ENCODE assay signal across 9 cellular contexts in the genomic region with DNA sequence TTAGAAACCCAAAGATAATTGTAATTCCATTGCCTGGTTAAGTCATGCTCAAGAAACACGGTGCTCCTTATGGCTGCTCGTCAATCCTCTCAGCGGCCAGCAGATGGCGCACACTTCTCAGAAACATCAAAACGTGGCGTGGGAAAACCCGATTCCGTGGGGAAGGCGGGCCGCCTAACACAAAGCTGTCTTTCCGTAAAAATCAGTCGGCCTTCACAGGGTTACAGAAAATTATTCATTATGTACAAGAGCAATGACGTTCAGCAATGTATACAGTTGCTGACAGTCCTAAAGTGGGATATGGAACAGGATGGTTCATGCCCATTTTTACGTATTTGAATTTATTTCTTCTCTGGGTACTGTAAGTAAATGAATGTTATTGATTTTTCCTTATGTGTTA.
DNase-seq lines count a peak whose midpoint lies in the region; ATAC-seq, FAIRE-seq and TF ChIP-seq lines count a peak whose summit lies in the region.
"Had no signal": no experiment of that assay in that cellular context is flagged by ENCODE, and none has a peak within 500 bp of the region (broad histone marks: within the 10 kb centered on the region; RNA-seq: fewer than 3 reads in every experiment).

No MANE protein-coding gene starts in this region.

- no peak overlapping the region for H3K14ac ChIP-seq in IMR-90 (replicated peaks; ENCODE audit: low read depth, low read length)

- peaks cover 0 to 6% (median 6%) of the 10 kb centered on the region in 3 donors for H3K4me1 Mint-ChIP-seq in CD8-positive, alpha-beta memory T cell
- peaks cover 6% of the 10 kb centered on the region for H3K4me1 Mint-ChIP-seq in activated naive CD8-positive, alpha-beta T cell treated with anti-CD3 and anti-CD28 coated beads for 36 hours

- DNase-seq in CD8-positive, alpha-beta memory T cell, result peak; percentile 17 to 53 (median 35)
- DNase-seq in IMR-90 (peak; percentile 71), SK-N-DZ (ENCODE audit: low spot score) (peak; percentile 75), cardiac muscle cell (ENCODE audit: low read depth in 1 of 2, low spot score in 1 of 2) (peak; percentile 70 to 87), posterior vena cava (ENCODE audit: low spot score) (peak; percentile 92), urothelium cell line (ENCODE audit: low spot score) (peak; percentile 63)
- peak; percentile 56 for DNase-seq in activated naive CD8-positive, alpha-beta T cell treated with anti-CD3 and anti-CD28 coated beads for 36 hours

- 0% methylated on average over 4 of the region's 14 CpGs; no CpG with 5 or more reads in 1 of the 2 experiments for WGBS in IMR-90 (ENCODE audit: extremely low coverage in 2 of 2, insufficient read length in 1 of 2), 2 experiments

- H3K9ac ChIP-seq in IMR-90 (ENCODE audit: low read depth, low read length), result no peak overlapping the region

- H4K91ac ChIP-seq in IMR-90 (ENCODE audit: insufficient read depth, low read depth, low read length), result no peak overlapping the region

- no peaks in the 10 kb centered on the region for H3K9me3 ChIP-seq in CD8-positive, alpha-beta memory T cell (ENCODE audit: low read length)
- H3K9me3 ChIP-seq in IMR-90 (ENCODE audit: control insufficient read depth, insufficient read depth, low read length) (no peaks in the 10 kb centered on the region), cardiac muscle cell (ENCODE audit: low read depth) (no peaks in the 10 kb centered on the region)

- H3K4me3 Mint-ChIP-seq in CD8-positive, alpha-beta memory T cell, result no peak overlapping the region
- no peak overlapping the region for H3K4me3 Mint-ChIP-seq in activated naive CD8-positive, alpha-beta T cell treated with anti-CD3 and anti-CD28 coated beads for 36 hours

- no peaks in the 10 kb centered on the region for H4K20me1 ChIP-seq in IMR-90 (ENCODE audit: insufficient read depth, low read length)

- no peak overlapping the region for H4K5ac ChIP-seq in IMR-90 (ENCODE audit: low read depth, low read length)

- no peak overlapping the region for H2BK20ac ChIP-seq in IMR-90 (ENCODE audit: low read depth, low read length)

- H2AK9ac ChIP-seq in IMR-90 (replicated peaks; ENCODE audit: low read depth, low read length, poor library complexity), result no peak overlapping the region

- H2BK120ac ChIP-seq in IMR-90 (ENCODE audit: low read depth, low read length), result no peak overlapping the region

- dilution Hi-C loops in IMR-90 (cut with HindIII; ENCODE audit: low sequenced_read_pairs, unreplicated experiment), result no loop called here

- peak overlapping the region; percentile 81 for H3K4me2 ChIP-seq in IMR-90 (ENCODE audit: low read depth, low read length)

- H2BK5ac ChIP-seq in IMR-90 (ENCODE audit: low read depth, low read length, poor library complexity, severe bottlenecking), result no peak overlapping the region

- no peak overlapping the region for H2BK15ac ChIP-seq in IMR-90 (ENCODE audit: low read depth, low read length)

- no peaks in the 10 kb centered on the region for H3K9me1 ChIP-seq in IMR-90 (ENCODE audit: insufficient read depth, low read length)

- no peak overlapping the region for H3K18ac ChIP-seq in IMR-90 (ENCODE audit: low read depth, low read length)

- H3K36me3 ChIP-seq in CD8-positive, alpha-beta memory T cell (ENCODE audit: insufficient read depth, low read length), result no peaks in the 10 kb centered on the region
- H3K36me3 ChIP-seq in IMR-90 (ENCODE audit: control insufficient read depth, insufficient read depth, low read length) (no peaks in the 10 kb centered on the region), cardiac muscle cell (no peaks in the 10 kb centered on the region)

- H3K23ac ChIP-seq in IMR-90 (ENCODE audit: low read depth, low read length), result no peak overlapping the region

- CTCF ChIA-PET in CD8-positive, alpha-beta memory T cell (lab: Charles Lee), result interaction anchor here (0.8 to 3.8 kb wide), 7 partner anchors 9 to 859 kb away, joined by 3 to 20 read pairs (median 5); no protein-coding TSS in a partner anchor
- CTCF ChIA-PET in IMR-90 (lab: Yijun Ruan, JAX), result interaction anchor here (0.6 to 2.6 kb wide), 10 partner anchors 7 to 925 kb away, joined by 3 to 16 read pairs (median 3); no protein-coding TSS in a partner anchor

- peak; percentile 77 for FAIRE-seq in urothelium cell line (lab: Jason Lieb, UNC)
- FAIRE-seq: colon had no signal

- no peaks in the 10 kb centered on the region for H3K27me3 ChIP-seq in CD8-positive, alpha-beta memory T cell (ENCODE audit: insufficient read depth, low read length, poor library complexity, severe bottlenecking)
- H3K27me3 ChIP-seq in IMR-90 (ENCODE audit: control insufficient read depth, insufficient read depth, low read length) (peaks cover 9% of the 10 kb centered on the region), cardiac muscle cell (peaks cover 13% of the 10 kb centered on the region)

- no peak overlapping the region for H3K4ac ChIP-seq in IMR-90 (ENCODE audit: low read depth, low read length)

- peak; percentile 45 for ATAC-seq in GM19351 (IDR thresholded peaks at IDR 0.05; ENCODE audit: unreplicated experiment)
- peak; percentile 82 for ATAC-seq in IMR-90 (ENCODE audit: low read depth)

- no peaks in the 10 kb centered on the region for H3K79me1 ChIP-seq in IMR-90 (ENCODE audit: low read depth in 1 of 2, low read length in 2 of 2)

- H3K36me3 Mint-ChIP-seq in CD8-positive, alpha-beta memory T cell, result no peaks in the 10 kb centered on the region
- H3K36me3 Mint-ChIP-seq in activated naive CD8-positive, alpha-beta T cell treated with anti-CD3 and anti-CD28 coated beads for 36 hours, result no peaks in the 10 kb centered on the region

- POLR2A ChIA-PET in CD8-positive, alpha-beta memory T cell (lab: Charles Lee), result no interaction called here
- POLR2A ChIA-PET in IMR-90 (lab: Charles Lee; ENCODE audit: unreplicated experiment), result no interaction called here

- peak; percentile 76 for TF ChIP-seq RAD21 in IMR-90 (IDR thresholded peaks at IDR 0.05; ENCODE audit: low read length)

- intact Hi-C loops in IMR-90 (cut with micrococcal nuclease), result loop anchor here (1.0 to 5.0 kb wide), 5 partner anchors 113 to 857 kb away; no protein-coding TSS in a partner anchor
- intact Hi-C loops in posterior vena cava (cut with DNase I), result loop anchor here (5.0 to 10.0 kb wide), 5 partner anchors 475 to 865 kb away; no protein-coding TSS in a partner anchor

- no peak overlapping the region for H3K56ac ChIP-seq in IMR-90 (ENCODE audit: extremely low read depth, insufficient read depth, low read length)

- peak overlapping the region; percentile 19 for H2AFZ ChIP-seq in IMR-90 (replicated peaks; ENCODE audit: low read length, poor library complexity)

- H2AK5ac ChIP-seq in IMR-90 (ENCODE audit: low read depth, low read length), result no peak overlapping the region

- H3K27ac ChIP-seq in CD8-positive, alpha-beta memory T cell (ENCODE audit: low read depth, low read length), result no peak overlapping the region
- H3K27ac ChIP-seq in IMR-90 (ENCODE audit: insufficient read depth, low read length) (no peak overlapping the region), cardiac muscle cell (no peak overlapping the region)

- H3K27ac Mint-ChIP-seq in CD8-positive, alpha-beta memory T cell, result no peak overlapping the region
- no peak overlapping the region for H3K27ac Mint-ChIP-seq in activated naive CD8-positive, alpha-beta T cell treated with anti-CD3 and anti-CD28 coated beads for 36 hours

- no peak for TF ChIP-seq POLR2A in IMR-90 (IDR thresholded peaks at IDR 0.05; ENCODE audit: low read depth, low read length)

- H3K4me3 ChIP-seq in CD8-positive, alpha-beta memory T cell (ENCODE audit: low read length), result no peak overlapping the region
- no peak overlapping the region for H3K4me3 ChIP-seq in IMR-90 (ENCODE audit: insufficient read depth, low read depth, low read length)
- H3K4me3 ChIP-seq in cardiac muscle cell, result no peak overlapping the region

- H3K27me3 Mint-ChIP-seq in CD8-positive, alpha-beta memory T cell, result peaks cover 1 to 17% of the 10 kb centered on the region in 2 donors
- peaks cover 24% of the 10 kb centered on the region for H3K27me3 Mint-ChIP-seq in activated naive CD8-positive, alpha-beta T cell treated with anti-CD3 and anti-CD28 coated beads for 36 hours

- H3K4me1 ChIP-seq in CD8-positive, alpha-beta memory T cell (ENCODE audit: insufficient read depth, low read length), result peaks cover 4% of the 10 kb centered on the region
- H3K4me1 ChIP-seq in IMR-90 (ENCODE audit: control insufficient read depth, insufficient read depth, low read length) (no peaks in the 10 kb centered on the region), cardiac muscle cell (ENCODE audit: low read depth) (no peaks in the 10 kb centered on the region)

- peak; percentile 89 for TF ChIP-seq CTCF in IMR-90 (conservative IDR thresholded peaks at IDR 0.05; ENCODE audit: low read depth, low read length)
- peak; percentile 93 for TF ChIP-seq CTCF in cardiac muscle cell (IDR thresholded peaks at IDR 0.05; ENCODE audit: low read depth, low read length)

- H4K8ac ChIP-seq in IMR-90 (ENCODE audit: low read depth in 2 of 2, low read length in 2 of 2), result no peak overlapping the region

- no peaks in the 10 kb centered on the region for H3K9me3 Mint-ChIP-seq in CD8-positive, alpha-beta memory T cell
- no peaks in the 10 kb centered on the region for H3K9me3 Mint-ChIP-seq in activated naive CD8-positive, alpha-beta T cell treated with anti-CD3 and anti-CD28 coated beads for 36 hours

- in situ Hi-C loops in IMR-90 (cut with MboI; ENCODE audit: low sequenced_read_pairs), result loop anchor here (10.0 to 25.0 kb wide), 4 partner anchors 355 to 865 kb away; no protein-coding TSS in a partner anchor

- no TSS peak for BruUV-seq in IMR-90 (replicated peaks; lab: Mats Ljungman, UMichigan)

TF ChIP-seq in IMR-90, 13 proteins besides CTCF, POLR2A, EP300 and RAD21:
- TF ChIP-seq NFE2L2 (IDR thresholded peaks at IDR 0.05; ENCODE audit: low read depth, low read length) (no peak), SMC3 (IDR thresholded peaks at IDR 0.05; ENCODE audit: low read depth, low read length) (peak; percentile 76)
- TF ChIP-seq, protein P1, sequence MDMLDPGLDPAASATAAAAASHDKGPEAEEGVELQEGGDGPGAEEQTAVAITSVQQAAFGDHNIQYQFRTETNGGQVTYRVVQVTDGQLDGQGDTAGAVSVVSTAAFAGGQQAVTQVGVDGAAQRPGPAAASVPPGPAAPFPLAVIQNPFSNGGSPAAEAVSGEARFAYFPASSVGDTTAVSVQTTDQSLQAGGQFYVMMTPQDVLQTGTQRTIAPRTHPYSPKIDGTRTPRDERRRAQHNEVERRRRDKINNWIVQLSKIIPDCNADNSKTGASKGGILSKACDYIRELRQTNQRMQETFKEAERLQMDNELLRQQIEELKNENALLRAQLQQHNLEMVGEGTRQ (IDR thresholded peaks at IDR 0.05; ENCODE audit: low read depth, low read length), result no peak

Comparison
In these comparisons a context has a peak if more than half of its experiments do, and no peak if none do; other contexts are left out.
1. DNase-seq: peak in every context shown above with its lines; median percentile 92 in posterior vena cava; 78 in cardiac muscle cell; 75 in SK-N-DZ; 71 in IMR-90; 63 in urothelium cell line; 56 in activated naive CD8-positive, alpha-beta T cell treated with anti-CD3 and anti-CD28 coated beads for 36 hours; 35 in CD8-positive, alpha-beta memory T cell.